14 cellular contexts compared by ENCODE assay signal in genomic region chr19:5966941-5967340, GRCh38. TPM values are rescaled to one million over a fixed set of nuclear protein-coding genes. Genes with fewer than 3 reads are reported as not detected.
DNase-seq lines count a peak whose midpoint lies in the region; ATAC-seq, FAIRE-seq and TF ChIP-seq lines count a peak whose summit lies in the region.
"Had no signal": no experiment of that assay in that cellular context is flagged by ENCODE, and none has a peak within 500 bp of the region (broad histone marks: within the 10 kb centered on the region; RNA-seq: fewer than 3 reads in every experiment).

No MANE protein-coding gene starts in this region.

- no peak overlapping the region for H3K4me3 Mint-ChIP-seq in activated CD4-positive, alpha-beta memory T cell treated with anti-CD3 and anti-CD28 coated beads for 36 hours
- no peak overlapping the region for H3K4me3 Mint-ChIP-seq in activated CD4-positive, alpha-beta memory T cell treated with anti-CD3 and anti-CD28 coated beads, Interleukin-2, amount 10 ng/mL, durations not matched to agents 7 days and 5 days
- H3K4me3 Mint-ChIP-seq: neural crest cell had no signal

- H3K27me3 Mint-ChIP-seq in activated CD4-positive, alpha-beta memory T cell treated with anti-CD3 and anti-CD28 coated beads for 36 hours, result no peaks in the 10 kb centered on the region
- no peaks in the 10 kb centered on the region for H3K27me3 Mint-ChIP-seq in activated CD4-positive, alpha-beta memory T cell treated with anti-CD3 and anti-CD28 coated beads, Interleukin-2, amount 10 ng/mL, durations not matched to agents 7 days and 5 days

- POLR2A ChIA-PET in activated CD4-positive, alpha-beta memory T cell treated with anti-CD3 and anti-CD28 coated beads for 36 hours (lab: Charles Lee), result no interaction called here
- POLR2A ChIA-PET in activated CD4-positive, alpha-beta memory T cell treated with anti-CD3 and anti-CD28 coated beads, Interleukin-2, amount 10 ng/mL, durations not matched to agents 7 days and 5 days (lab: Charles Lee), result interaction anchor here (1.0 to 1.2 kb wide), 2 partner anchors 11 to 64 kb away, joined by 5 to 6 read pairs; partner anchors contain the start of genes NDUFA11 and RANBP3

- no peak for ATAC-seq in HG03095 (IDR thresholded peaks at IDR 0.05; ENCODE audit: unreplicated experiment)
- ATAC-seq in HG03469 (IDR thresholded peaks at IDR 0.05; ENCODE audit: unreplicated experiment), result no peak

- H3K27ac ChIP-seq in keratinocyte (ENCODE audit: control insufficient read depth, insufficient read depth, low read length) (no peak overlapping the region), smooth muscle cell (ENCODE audit: low read depth) (peak overlapping the region; percentile 76)
- H3K27ac ChIP-seq: ascending aorta had no signal

- H3K4me3 ChIP-seq in adipocyte (ENCODE audit: low read length) (no peak overlapping the region), keratinocyte (ENCODE audit: control insufficient read depth in 2 of 3, extremely low read depth in 1 of 3, insufficient read depth in 2 of 3, low read depth in 1 of 3, low read length in 3 of 3) (no peak overlapping the region), smooth muscle cell (no peak overlapping the region)
- H3K4me3 ChIP-seq: ascending aorta, gastrocnemius medialis, HAP-1 had no signal

- peaks cover 5% of the 10 kb centered on the region for H3K36me3 Mint-ChIP-seq in activated CD4-positive, alpha-beta memory T cell treated with anti-CD3 and anti-CD28 coated beads for 36 hours
- H3K36me3 Mint-ChIP-seq in activated CD4-positive, alpha-beta memory T cell treated with anti-CD3 and anti-CD28 coated beads, Interleukin-2, amount 10 ng/mL, durations not matched to agents 7 days and 5 days (ENCODE audit: low read depth), result peaks cover 10% of the 10 kb centered on the region

- dilution Hi-C loops in keratinocyte (cut with MboI; ENCODE audit: extremely low pct_ligation_motif_present, low sequenced_read_pairs), result no loop called here

- H3F3A ChIP-seq in smooth muscle cell (ENCODE audit: low read depth), result peaks cover 9% of the 10 kb centered on the region

- H3K4me1 Mint-ChIP-seq in activated CD4-positive, alpha-beta memory T cell treated with anti-CD3 and anti-CD28 coated beads for 36 hours (ENCODE audit: low read depth), result peaks cover 78% of the 10 kb centered on the region
- peaks cover 70% of the 10 kb centered on the region for H3K4me1 Mint-ChIP-seq in activated CD4-positive, alpha-beta memory T cell treated with anti-CD3 and anti-CD28 coated beads, Interleukin-2, amount 10 ng/mL, durations not matched to agents 7 days and 5 days

- H3K36me3 ChIP-seq in adipocyte (ENCODE audit: control insufficient read depth, insufficient read depth, low read length, severe bottlenecking), result no peaks in the 10 kb centered on the region
- H3K36me3 ChIP-seq in keratinocyte (ENCODE audit: control insufficient read depth in 2 of 2, extremely low read depth in 1 of 2, insufficient read depth in 2 of 2, low read length in 2 of 2), result peaks cover 2 to 18% of the 10 kb centered on the region in 2 experiments
- H3K36me3 ChIP-seq in smooth muscle cell (ENCODE audit: low read depth), result no peaks in the 10 kb centered on the region
- H3K36me3 ChIP-seq: ascending aorta, gastrocnemius medialis had no signal

- H3K9me3 ChIP-seq in adipocyte (ENCODE audit: control insufficient read depth, low read length) (no peaks in the 10 kb centered on the region), keratinocyte (ENCODE audit: control insufficient read depth, low read depth, low read length) (no peaks in the 10 kb centered on the region), smooth muscle cell (replicated peaks; ENCODE audit: low read depth) (no peaks in the 10 kb centered on the region)
- H3K9me3 ChIP-seq: ascending aorta, gastrocnemius medialis, HAP-1 had no signal

- H3K4me1 ChIP-seq in adipocyte (ENCODE audit: control insufficient read depth, insufficient read depth, low read length), result peaks cover 35% of the 10 kb centered on the region
- H3K4me1 ChIP-seq in keratinocyte (ENCODE audit: control insufficient read depth, extremely low read depth, insufficient read depth, low read length), result peaks cover 36% of the 10 kb centered on the region
- H3K4me1 ChIP-seq in smooth muscle cell (ENCODE audit: low read depth), result no peaks in the 10 kb centered on the region

- CTCF ChIA-PET in activated CD4-positive, alpha-beta memory T cell treated with anti-CD3 and anti-CD28 coated beads for 36 hours (lab: Charles Lee), result interaction anchor here (0.6 to 3.5 kb wide), 12 partner anchors 10 to 163 kb away, joined by 3 to 44 read pairs (median 8); partner anchors contain the start of gene NDUFA11
- CTCF ChIA-PET in activated CD4-positive, alpha-beta memory T cell treated with anti-CD3 and anti-CD28 coated beads, Interleukin-2, amount 10 ng/mL, durations not matched to agents 7 days and 5 days (lab: Charles Lee), result interaction anchor here (1.0 to 3.7 kb wide), 10 partner anchors 10 to 163 kb away, joined by 3 to 62 read pairs (median 8); partner anchors contain the start of gene RANBP3

- H3K9me3 Mint-ChIP-seq in activated CD4-positive, alpha-beta memory T cell treated with anti-CD3 and anti-CD28 coated beads for 36 hours, result no peaks in the 10 kb centered on the region
- no peaks in the 10 kb centered on the region for H3K9me3 Mint-ChIP-seq in activated CD4-positive, alpha-beta memory T cell treated with anti-CD3 and anti-CD28 coated beads, Interleukin-2, amount 10 ng/mL, durations not matched to agents 7 days and 5 days
- H3K9me3 Mint-ChIP-seq: neural crest cell had no signal

- H2AFZ ChIP-seq in keratinocyte (ENCODE audit: control insufficient read depth, low read length), result no peak overlapping the region
- H2AFZ ChIP-seq in smooth muscle cell (ENCODE audit: low read depth), result no peak overlapping the region

- TF ChIP-seq CTCF in keratinocyte (optimal IDR thresholded peaks at IDR 0.05 in 1 of 3, IDR thresholded peaks at IDR 0.05 in 1 of 3, conservative IDR thresholded peaks at IDR 0.05 in 1 of 3; ENCODE audit: extremely low read depth in 1 of 3, insufficient read depth in 2 of 3, low read length in 3 of 3), result no peak
- TF ChIP-seq CTCF in smooth muscle cell (IDR thresholded peaks at IDR 0.05; ENCODE audit: borderline replicate concordance, insufficient read depth, poor library complexity, severe bottlenecking), result no peak

- H4K20me1 ChIP-seq in keratinocyte (ENCODE audit: control insufficient read depth, extremely low read depth, insufficient read depth, low read length) (peaks cover 53% of the 10 kb centered on the region), smooth muscle cell (ENCODE audit: low read depth) (peaks cover 100% of the 10 kb centered on the region)

- H3K9me1 ChIP-seq in keratinocyte (ENCODE audit: control insufficient read depth, extremely low read depth, insufficient read depth, low read length), result peaks cover 7% of the 10 kb centered on the region

- intact Hi-C loops in activated CD4-positive, alpha-beta memory T cell treated with anti-CD3 and anti-CD28 coated beads for 36 hours (cut with micrococcal nuclease), result no loop called here

- H3K9ac ChIP-seq in adipocyte (ENCODE audit: low read length) (peak overlapping the region; percentile 48), keratinocyte (ENCODE audit: control insufficient read depth, extremely low read depth, insufficient read depth, low read length) (no peak overlapping the region), smooth muscle cell (ENCODE audit: low read depth) (no peak overlapping the region)

- H3K4me2 ChIP-seq in keratinocyte (ENCODE audit: control insufficient read depth, extremely low read depth, insufficient read depth, low read depth, low read length) (peak overlapping the region; percentile 75), smooth muscle cell (no peak overlapping the region)

- no peaks in the 10 kb centered on the region for H3K27me3 ChIP-seq in adipocyte (replicated peaks; ENCODE audit: control insufficient read depth, insufficient read depth, low read length)
- no peaks in the 10 kb centered on the region for H3K27me3 ChIP-seq in keratinocyte (ENCODE audit: control insufficient read depth, extremely low read depth, insufficient read depth, low read length)
- H3K27me3 ChIP-seq in smooth muscle cell (ENCODE audit: low read depth), result no peaks in the 10 kb centered on the region
- H3K27me3 ChIP-seq: ascending aorta, gastrocnemius medialis had no signal

- no peak for DNase-seq in activated CD4-positive, alpha-beta memory T cell treated with anti-CD3 and anti-CD28 coated beads for 36 hours
- no peak for DNase-seq in activated CD4-positive, alpha-beta memory T cell treated with anti-CD3 and anti-CD28 coated beads, Interleukin-2, amount 10 ng/mL, durations not matched to agents 7 days and 5 days
- no peak for DNase-seq in adipocyte (ENCODE audit: low read depth)
- no peak for DNase-seq in keratinocyte (ENCODE audit: low read depth, low spot score)
- DNase-seq in smooth muscle cell (lab: John Stamatoyannopoulos, UW; ENCODE audit: unreplicated experiment), result no peak
- no peak for DNase-seq in NCI-H774 (lab: John Stamatoyannopoulos, UW)
- DNase-seq: activated CD8-positive, alpha-beta memory T cell treated with anti-CD3 and anti-CD28 coated beads, Interleukin-2, amount 50 U/mL, for 48 hours; gastrocnemius medialis had no signal

- H3K79me2 ChIP-seq in keratinocyte (ENCODE audit: control insufficient read depth, insufficient read depth, low read length), result peaks cover 93% of the 10 kb centered on the region
- H3K79me2 ChIP-seq in smooth muscle cell (ENCODE audit: low read depth), result peaks cover 94% of the 10 kb centered on the region

- peak overlapping the region; percentile 82 for H3K27ac Mint-ChIP-seq in activated CD4-positive, alpha-beta memory T cell treated with anti-CD3 and anti-CD28 coated beads for 36 hours
- no peak overlapping the region for H3K27ac Mint-ChIP-seq in activated CD4-positive, alpha-beta memory T cell treated with anti-CD3 and anti-CD28 coated beads, Interleukin-2, amount 10 ng/mL, durations not matched to agents 7 days and 5 days

- 94% methylated on average over 9 of the region's 9 CpGs for WGBS in smooth muscle cell (ENCODE audit: low lambda C conversion rate)

- FAIRE-seq in keratinocyte (lab: Jason Lieb, UNC), result no peak
- FAIRE-seq: A204.1 had no signal

RNA-seq across cellular contexts. Expression of gene RANBP3, which starts 11.0 kb away (rescaled TPM):
- 10 to 100 TPM; 78.1 to 81.3 TPM for total RNA-seq in activated CD4-positive, alpha-beta memory T cell treated with anti-CD3 and anti-CD28 coated beads for 36 hours
- 10 to 100 TPM; 78.1 to 85.1 TPM for total RNA-seq in activated CD4-positive, alpha-beta memory T cell treated with anti-CD3 and anti-CD28 coated beads, Interleukin-2, amount 10 ng/mL, durations not matched to agents 7 days and 5 days
- polyA plus RNA-seq in keratinocyte (36.4 to 61.4 TPM (median 44.6 TPM) in 3 replicates), smooth muscle cell (11.7 and 13.4 TPM in 2 replicates)
- 14.4 TPM for polyA plus RNA-seq in keratinocyte (2011; ENCODE audit: low read depth)
- 28.9 and 55.0 TPM in 2 replicates for polyA plus RNA-seq in keratinocyte (2011; cell fraction: cytosol; rRNA removed)
- polyA plus RNA-seq in keratinocyte (2011; cell fraction: nucleus; rRNA removed), result 41.3 and 61.5 TPM in 2 replicates
- polyA plus RNA-seq in keratinocyte (2012; ENCODE audit: low replicate concordance), result 28.9 and 55.7 TPM in 2 replicates
- 37.0 to 68.2 TPM (median 38.0 TPM) in 3 replicates for polyA minus RNA-seq in keratinocyte
- 38.9 TPM for polyA minus RNA-seq in keratinocyte (2011; cell fraction: cytosol; rRNA and poly(A)+ RNA removed)
- polyA minus RNA-seq in keratinocyte (2011; cell fraction: nucleus; rRNA and poly(A)+ RNA removed), result 20.0 and 33.6 TPM in 2 replicates
- total RNA-seq in smooth muscle cell, result 45.3 and 65.8 TPM in 2 replicates

RNA-seq across cellular contexts. Expression of gene CAPS, which starts 52.9 kb away (rescaled TPM):
- 1 to 10 TPM; 3.7 to 3.9 TPM for total RNA-seq in activated CD4-positive, alpha-beta memory T cell treated with anti-CD3 and anti-CD28 coated beads for 36 hours
- 10 to 100 TPM; 11.8 to 12.5 TPM for total RNA-seq in activated CD4-positive, alpha-beta memory T cell treated with anti-CD3 and anti-CD28 coated beads, Interleukin-2, amount 10 ng/mL, durations not matched to agents 7 days and 5 days
- polyA plus RNA-seq in keratinocyte (1.6 to 3.6 TPM (median 2.7 TPM) in 3 replicates), smooth muscle cell (5.1 and 13.0 TPM in 2 replicates)
- 1.6 TPM for polyA plus RNA-seq in keratinocyte (2011; ENCODE audit: low read depth)
- 0.45 and 1.0 TPM in 2 replicates for polyA plus RNA-seq in keratinocyte (2011; cell fraction: cytosol; rRNA removed)
- 10.1 and 13.7 TPM in 2 replicates for polyA plus RNA-seq in keratinocyte (2011; cell fraction: nucleus; rRNA removed)
- 1.7 and 2.6 TPM in 2 replicates for polyA plus RNA-seq in keratinocyte (2012; ENCODE audit: low replicate concordance)
- polyA minus RNA-seq in keratinocyte, result 0.43 to 1.4 TPM (median 1.3 TPM) in 3 replicates
- 1.2 TPM for polyA minus RNA-seq in keratinocyte (2011; cell fraction: cytosol; rRNA and poly(A)+ RNA removed)
- 2.9 and 4.1 TPM in 2 replicates for polyA minus RNA-seq in keratinocyte (2011; cell fraction: nucleus; rRNA and poly(A)+ RNA removed)
- total RNA-seq in smooth muscle cell, result 4.6 and 17.3 TPM in 2 replicates
